Comparison of ENCODE assay signal across 11 cellular contexts in the genomic region with DNA sequence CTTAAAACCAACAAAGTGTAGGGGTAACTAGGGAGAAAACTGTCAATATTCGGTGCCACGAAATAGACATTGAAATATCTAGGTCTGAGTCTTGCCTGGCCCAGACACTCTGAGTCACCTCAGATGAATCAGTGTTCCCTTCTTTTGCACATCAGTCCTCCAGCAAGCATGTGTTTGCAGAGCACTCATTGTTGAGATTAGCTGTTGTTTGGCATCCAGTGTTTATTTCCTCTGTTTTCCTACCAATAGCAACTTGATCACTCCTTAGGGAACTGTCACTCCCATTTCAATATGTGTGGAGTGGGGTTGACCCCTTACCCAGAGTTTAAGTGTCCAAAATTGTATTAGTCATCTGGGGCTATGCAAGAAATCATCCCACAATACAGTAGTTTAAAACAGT. TPM values are rescaled to one million over a fixed set of nuclear protein-coding genes. Genes with fewer than 3 reads are reported as not detected.
DNase-seq lines count a peak whose midpoint lies in the region; ATAC-seq and TF ChIP-seq lines count a peak whose summit lies in the region.
"Had no signal": no experiment of that assay in that cellular context is flagged by ENCODE, and none has a peak within 500 bp of the region (broad histone marks: within the 10 kb centered on the region; RNA-seq: fewer than 3 reads in every experiment).

No MANE protein-coding gene starts in this region.

- ATAC-seq in left cardiac atrium = peak; percentile 25 to 67
- ATAC-seq in Right ventricle myocardium inferior = no peak
- ATAC-seq in HG02938 (IDR thresholded peaks at IDR 0.05; ENCODE audit: unreplicated experiment) = no peak

- H3K27ac ChIP-seq in transverse colon = peak overlapping the region in 3 of 4 donors; percentile 19 to 45 (median 41)
- H3K27ac ChIP-seq in Peyer's patch = peak overlapping the region in 2 of 4 donors; percentile 28 to 40
- H3K27ac ChIP-seq: C4-2B had no signal

- DNase-seq in left cardiac atrium (no peak), Right ventricle myocardium inferior (ENCODE audit: missing footprints) (no peak), SW480 (ENCODE audit: low spot score) (peak; percentile 15), glomerular endothelial cell (ENCODE audit: extremely low read depth, low read depth, low spot score) (peak; percentile 41), transverse colon (no peak), Peyer's patch (no peak), NCI-H2196 treated with DMSO at 0.1 percent for 48 hours (lab: John Stamatoyannopoulos, UW; ENCODE audit: unreplicated experiment) (no peak)
- DNase-seq: MM.1S, T-helper 1 cell had no signal

- H3K9me3 ChIP-seq in transverse colon (no peaks in the 10 kb centered on the region), Peyer's patch (no peaks in the 10 kb centered on the region)

- H3K4me1 ChIP-seq in transverse colon (peaks cover 0 to 6% (median 3%) of the 10 kb centered on the region in 4 donors), Peyer's patch (peaks cover 0 to under 1% (median 0%) of the 10 kb centered on the region in 4 donors)

- TF ChIP-seq POLR2A in transverse colon (IDR thresholded peaks at IDR 0.05) (no peak), Peyer's patch (IDR thresholded peaks at IDR 0.05) (no peak)

- TF ChIP-seq CTCF in transverse colon (IDR thresholded peaks at IDR 0.05) (no peak), Peyer's patch (IDR thresholded peaks at IDR 0.05) (no peak)

- in situ Hi-C loops in transverse colon (cut with MboI; ENCODE audit: low pct_ligation_motif_present in 1 of 4, low pct_unique_long_range_greater_than_20kb in 1 of 4, low sequenced_read_pairs in 3 of 4) = loop anchor here in 2 of 4 donors (25.0 kb wide), 1 partner anchor 170 kb away; no protein-coding TSS in a partner anchor

- no peak for TF ChIP-seq EP300 in transverse colon (IDR thresholded peaks at IDR 0.05; ENCODE audit: low read depth)

- intact Hi-C loops in left cardiac atrium (cut with DNase I) (no loop called here), Right ventricle myocardium inferior (cut with DNase I) (no loop called here), transverse colon (cut with DNase I; ENCODE audit: low total_unique reads) (no loop called here)

- H3K36me3 ChIP-seq in transverse colon = no peaks in the 10 kb centered on the region
- no peaks in the 10 kb centered on the region for H3K36me3 ChIP-seq in Peyer's patch

- H3K27me3 ChIP-seq in transverse colon (no peaks in the 10 kb centered on the region), Peyer's patch (no peaks in the 10 kb centered on the region)

- H3K4me3 ChIP-seq in transverse colon (no peak overlapping the region), Peyer's patch (no peak overlapping the region)

- WGBS in transverse colon (ENCODE audit: low coverage in 1 of 2), 2 donors = 69% methylated on average over 2 of the region's 2 CpGs; no CpG with 5 or more reads in 1 of the 2 donors

RNA-seq across cellular contexts. Expression of gene ASCC2, which starts 4.7 kb away (rescaled TPM):
- total RNA-seq in left cardiac atrium = 10 to 100 TPM; 34.6 to 52.6 TPM
- 33.8 TPM for total RNA-seq in Right ventricle myocardium inferior
- total RNA-seq in glomerular endothelial cell = 40.3 and 57.2 TPM in 2 replicates
- total RNA-seq in transverse colon = 10 to 100 TPM; 46.8 to 69.4 (median 62.2) TPM
- 10 to 100 TPM; 47.5 to 91.6 (median 78.4) TPM for total RNA-seq in Peyer's patch

RNA-seq across cellular contexts. Expression of gene MTMR3, which starts 40.2 kb away (rescaled TPM):
- total RNA-seq in left cardiac atrium (10 to 100 TPM; 29.8 to 34.8 TPM), Right ventricle myocardium inferior (32.3 TPM), glomerular endothelial cell (22.2 and 25.5 TPM in 2 replicates), transverse colon (10 to 100 TPM; 52.5 to 92.7 (median 70.2) TPM), Peyer's patch (10 to 100 TPM; 49.4 to 97.8 (median 84.0) TPM)

Comparison
In these comparisons a context has a peak if more than half of its experiments do, and no peak if none do; other contexts are left out.
1. ATAC-seq: peak in left cardiac atrium (2 of 2); none in Right ventricle myocardium inferior (single experiment) and HG02938 (single experiment).
2. DNase-seq: peak in SW480 (single experiment) and glomerular endothelial cell (single experiment); none in left cardiac atrium (single experiment), Right ventricle myocardium inferior (single experiment), transverse colon (single experiment), Peyer's patch (0 of 3) and NCI-H2196 treated with DMSO at 0.1 percent for 48 hours (single experiment).